7 cellular contexts compared by ENCODE assay signal in the genomic region with DNA sequence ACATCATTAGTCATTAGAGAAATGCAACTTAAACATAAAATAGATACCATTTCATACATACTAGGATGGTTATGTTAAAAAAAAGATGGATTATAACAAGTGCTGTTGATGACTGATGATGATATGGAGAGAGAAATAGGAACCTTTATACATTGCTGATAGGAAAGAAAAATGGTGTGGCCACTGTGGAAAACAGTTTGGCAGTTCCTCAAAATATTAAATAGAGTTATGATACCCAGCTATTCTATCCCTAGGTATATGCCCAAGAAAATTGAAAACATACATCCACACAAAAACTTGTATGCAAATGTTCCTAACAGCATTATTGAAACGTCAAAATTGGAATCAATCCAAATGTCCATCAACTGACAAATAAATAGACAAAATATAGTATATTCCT.
"Had no signal": no experiment of that assay in that cellular context is flagged by ENCODE, and none has a peak within 500 bp of the region (broad histone marks: within the 10 kb centered on the region; RNA-seq: fewer than 3 reads in every experiment).

No MANE protein-coding gene starts in this region.

- DNase-seq: GDM1, GF-D8 had no signal

- ATAC-seq: GM12878 had no signal

- FAIRE-seq: GM12878, GM12891, GM12892, GM18507, GM19239 had no signal

- H3K4me3 ChIP-seq: GM12878 had no signal
